Comparison of ENCODE assay signal across 11 cellular contexts in genomic region chr9:90300901-90301688, GRCh38.
DNase-seq lines count a peak whose midpoint lies in the region; ATAC-seq and TF ChIP-seq lines count a peak whose summit lies in the region.
"Had no signal": no experiment of that assay in that cellular context is flagged by ENCODE, and none has a peak within 500 bp of the region (broad histone marks: within the 10 kb centered on the region; RNA-seq: fewer than 3 reads in every experiment).

No MANE protein-coding gene starts in this region.

- whole genome bisulfite sequencing in transverse colon (ENCODE audit: low coverage in 1 of 2), 2 donors: 25 to 40% methylated on average over 2 to 8 of the region's 8 CpGs

- H3K9me3 ChIP-seq in left ventricle myocardium inferior (replicated peaks) (no peaks in the 10 kb centered on the region), transverse colon (no peaks in the 10 kb centered on the region)
- H3K9me3 ChIP-seq: HAP-1 had no signal

- no peaks in the 10 kb centered on the region for H3K9me3 Mint-ChIP-seq in activated T-cell treated with anti-CD3 and anti-CD28 coated beads, Interleukin-2, amount 50 U/mL, for 24 hours
- H3K9me3 Mint-ChIP-seq: T-helper 1 cell treated with Interleukin-12 subunit alpha and Interleukin-12 subunit beta and Interleukin-4 antibody, amounts not matched to agents 30 μg/mL and 1 μg/mL, for 36 hours had no signal

- H3K4me3 Mint-ChIP-seq in activated T-cell treated with anti-CD3 and anti-CD28 coated beads, Interleukin-2, amount 50 U/mL, for 24 hours: no peak overlapping the region
- H3K4me3 Mint-ChIP-seq: T-helper 1 cell treated with Interleukin-12 subunit alpha and Interleukin-12 subunit beta and Interleukin-4 antibody, amounts not matched to agents 30 μg/mL and 1 μg/mL, for 36 hours had no signal

- TF ChIP-seq CTCF in left ventricle myocardium inferior (IDR thresholded peaks at IDR 0.05; ENCODE audit: borderline replicate concordance) (no peak), transverse colon (IDR thresholded peaks at IDR 0.05) (no peak)

- no peak for TF ChIP-seq POLR2A in transverse colon (IDR thresholded peaks at IDR 0.05)

- H3K27ac Mint-ChIP-seq in activated T-cell treated with anti-CD3 and anti-CD28 coated beads, Interleukin-2, amount 50 U/mL, for 24 hours: no peak overlapping the region
- H3K27ac Mint-ChIP-seq: T-helper 1 cell treated with Interleukin-12 subunit alpha and Interleukin-12 subunit beta and Interleukin-4 antibody, amounts not matched to agents 30 μg/mL and 1 μg/mL, for 36 hours had no signal

- H3K36me3 ChIP-seq in left ventricle myocardium inferior (no peaks in the 10 kb centered on the region), transverse colon (no peaks in the 10 kb centered on the region)
- H3K36me3 ChIP-seq: HAP-1 had no signal

- no peak overlapping the region for H3K4me3 ChIP-seq in left ventricle myocardium inferior
- no peak overlapping the region for H3K4me3 ChIP-seq in transverse colon
- H3K4me3 ChIP-seq: HAP-1 had no signal

- H3K4me1 Mint-ChIP-seq in activated T-cell treated with anti-CD3 and anti-CD28 coated beads, Interleukin-2, amount 50 U/mL, for 24 hours (ENCODE audit: low read depth): no peaks in the 10 kb centered on the region

- no peaks in the 10 kb centered on the region for H3K36me3 Mint-ChIP-seq in activated T-cell treated with anti-CD3 and anti-CD28 coated beads, Interleukin-2, amount 50 U/mL, for 24 hours (ENCODE audit: low read depth)

- in situ Hi-C loops in transverse colon (cut with MboI; ENCODE audit: low pct_ligation_motif_present in 1 of 4, low pct_unique_long_range_greater_than_20kb in 1 of 4, low sequenced_read_pairs in 3 of 4): no loop called here

- peak; percentile 45; the same call in 1 of the 3 replicates for ATAC-seq in SK-N-SH treated with all-trans-retinoic acid at 6 μM for 48 hours
- ATAC-seq in stimulated activated naive CD8-positive, alpha-beta T cell treated with anti-CD3 and anti-CD28 coated beads, Interleukin-15, Interleukin-2, amounts not matched to agents 100 U/mL and 50 U/mL, for 24 hours: no peak

- intact Hi-C loops in left ventricle myocardium inferior (cut with micrococcal nuclease): no loop called here
- intact Hi-C loops in transverse colon (cut with DNase I; ENCODE audit: low total_unique reads): no loop called here

- H3K27me3 Mint-ChIP-seq in activated T-cell treated with anti-CD3 and anti-CD28 coated beads, Interleukin-2, amount 50 U/mL, for 24 hours: peaks cover 32% of the 10 kb centered on the region

- no peak for TF ChIP-seq EP300 in transverse colon (IDR thresholded peaks at IDR 0.05; ENCODE audit: low read depth)

- H3K4me1 ChIP-seq in left ventricle myocardium inferior: no peaks in the 10 kb centered on the region
- no peaks in the 10 kb centered on the region for H3K4me1 ChIP-seq in transverse colon
- H3K4me1 ChIP-seq: HAP-1 had no signal

- H3K27ac ChIP-seq in left ventricle myocardium inferior (replicated peaks) (no peak overlapping the region), transverse colon (no peak overlapping the region)
- H3K27ac ChIP-seq: C4-2B had no signal

- H3K27me3 ChIP-seq in left ventricle myocardium inferior (ENCODE audit: low read depth): peaks cover 78% of the 10 kb centered on the region
- peaks cover 10% of the 10 kb centered on the region for H3K27me3 ChIP-seq in transverse colon

- DNase-seq in NCI-H82 (lab: John Stamatoyannopoulos, UW) (peak; percentile 66), NCI-H82 treated with DMSO at 0.1 percent for 48 hours (lab: John Stamatoyannopoulos, UW; ENCODE audit: unreplicated experiment) (no peak), left ventricle myocardium inferior (peak; percentile 17), transverse colon (peak; percentile 63), D341Med (ENCODE audit: low spot score) (no peak)
- no peak for DNase-seq in stimulated activated naive CD8-positive, alpha-beta T cell treated with anti-CD3 and anti-CD28 coated beads, Interleukin-15, Interleukin-2, amounts not matched to agents 100 U/mL and 50 U/mL, for 24 hours
- no peak for DNase-seq in activated T-cell treated with anti-CD3 and anti-CD28 coated beads, Interleukin-2, amount 50 U/mL, for 24 hours

TF ChIP-seq in SK-N-SH treated with all-trans-retinoic acid at 6 μM for 48 hours, 23 proteins besides CTCF, POLR2A, EP300 and RAD21:
- no peak for TF ChIP-seq TCF4 (CRISPR knock-in tag; IDR thresholded peaks at IDR 0.05; ENCODE audit: borderline replicate concordance)
- TF ChIP-seq ISL1 (CRISPR knock-in tag; IDR thresholded peaks at IDR 0.05): 0 out of 2 replicates have a peak, but pooled peaks have one; percentile 5
- TF ChIP-seq ZFP30 (CRISPR knock-in tag; IDR thresholded peaks at IDR 0.05): no peak

Comparison
In these comparisons a context has a peak if more than half of its experiments do, and no peak if none do; other contexts are left out.
1. DNase-seq: peak in NCI-H82 (single experiment), left ventricle myocardium inferior (single experiment) and transverse colon (single experiment); none in NCI-H82 treated with DMSO at 0.1 percent for 48 hours (single experiment), D341Med (single experiment), stimulated activated naive CD8-positive, alpha-beta T cell treated with anti-CD3 and anti-CD28 coated beads, Interleukin-15, Interleukin-2, amounts not matched to agents 100 U/mL and 50 U/mL, for 24 hours (single experiment) and activated T-cell treated with anti-CD3 and anti-CD28 coated beads, Interleukin-2, amount 50 U/mL, for 24 hours (single experiment).